In genomic region chr6:57182017-57182432, GRCh38 we compare ENCODE assay signal across 1 cellular context.
TF ChIP-seq lines count a peak whose summit lies in the region.

No MANE protein-coding gene starts in this region.

TF ChIP-seq in HepG2, 621 proteins besides CTCF, POLR2A, EP300 and RAD21:
- no peak for TF ChIP-seq ZBTB38 (CRISPR knock-in tag; IDR thresholded peaks at IDR 0.05)
